Comparison of ENCODE assay signal across 3 cellular contexts in the genomic region with DNA sequence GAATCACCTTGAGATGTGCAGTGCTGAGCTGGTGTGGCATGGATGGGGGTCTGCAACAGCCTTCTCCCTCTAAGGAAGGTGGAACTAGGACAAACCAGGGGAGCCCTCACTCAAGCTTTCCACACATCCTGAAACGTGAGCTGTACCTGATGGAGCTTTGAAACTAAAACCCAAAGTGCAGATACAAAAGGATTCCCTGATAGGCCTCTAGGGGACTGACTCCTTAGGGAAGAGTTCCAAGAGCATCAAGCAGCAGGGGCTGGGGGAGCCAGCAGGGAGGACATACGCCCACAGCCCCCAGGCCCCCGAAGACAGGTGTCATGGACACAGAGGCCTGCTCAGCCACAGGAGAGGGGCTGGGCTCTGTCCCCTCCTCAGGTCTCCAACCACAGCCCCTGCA.
TF ChIP-seq lines count a peak whose summit lies in the region.

No MANE protein-coding gene starts in this region.

TF ChIP-seq in GM23338, 12 proteins besides CTCF, POLR2A, EP300 and RAD21 (continues in another document):
- TF ChIP-seq EZH2 (IDR thresholded peaks at IDR 0.05; ENCODE audit: low read depth, unreplicated experiment), result no peak
- TF ChIP-seq EZH2phosphoT487 (IDR thresholded peaks at IDR 0.05; ENCODE audit: unreplicated experiment), result no peak
- TF ChIP-seq ZNF331 (CRISPR knock-in tag; IDR thresholded peaks at IDR 0.05; ENCODE audit: low read depth), result no peak
- TF ChIP-seq JUNB (IDR thresholded peaks at IDR 0.05; ENCODE audit: unreplicated experiment), result no peak
- no peak for TF ChIP-seq NANOG (IDR thresholded peaks at IDR 0.05; ENCODE audit: borderline replicate concordance)
- no peak for TF ChIP-seq CREB1 (CRISPR knock-in tag; IDR thresholded peaks at IDR 0.05; ENCODE audit: low read depth)
- TF ChIP-seq, protein P1, sequence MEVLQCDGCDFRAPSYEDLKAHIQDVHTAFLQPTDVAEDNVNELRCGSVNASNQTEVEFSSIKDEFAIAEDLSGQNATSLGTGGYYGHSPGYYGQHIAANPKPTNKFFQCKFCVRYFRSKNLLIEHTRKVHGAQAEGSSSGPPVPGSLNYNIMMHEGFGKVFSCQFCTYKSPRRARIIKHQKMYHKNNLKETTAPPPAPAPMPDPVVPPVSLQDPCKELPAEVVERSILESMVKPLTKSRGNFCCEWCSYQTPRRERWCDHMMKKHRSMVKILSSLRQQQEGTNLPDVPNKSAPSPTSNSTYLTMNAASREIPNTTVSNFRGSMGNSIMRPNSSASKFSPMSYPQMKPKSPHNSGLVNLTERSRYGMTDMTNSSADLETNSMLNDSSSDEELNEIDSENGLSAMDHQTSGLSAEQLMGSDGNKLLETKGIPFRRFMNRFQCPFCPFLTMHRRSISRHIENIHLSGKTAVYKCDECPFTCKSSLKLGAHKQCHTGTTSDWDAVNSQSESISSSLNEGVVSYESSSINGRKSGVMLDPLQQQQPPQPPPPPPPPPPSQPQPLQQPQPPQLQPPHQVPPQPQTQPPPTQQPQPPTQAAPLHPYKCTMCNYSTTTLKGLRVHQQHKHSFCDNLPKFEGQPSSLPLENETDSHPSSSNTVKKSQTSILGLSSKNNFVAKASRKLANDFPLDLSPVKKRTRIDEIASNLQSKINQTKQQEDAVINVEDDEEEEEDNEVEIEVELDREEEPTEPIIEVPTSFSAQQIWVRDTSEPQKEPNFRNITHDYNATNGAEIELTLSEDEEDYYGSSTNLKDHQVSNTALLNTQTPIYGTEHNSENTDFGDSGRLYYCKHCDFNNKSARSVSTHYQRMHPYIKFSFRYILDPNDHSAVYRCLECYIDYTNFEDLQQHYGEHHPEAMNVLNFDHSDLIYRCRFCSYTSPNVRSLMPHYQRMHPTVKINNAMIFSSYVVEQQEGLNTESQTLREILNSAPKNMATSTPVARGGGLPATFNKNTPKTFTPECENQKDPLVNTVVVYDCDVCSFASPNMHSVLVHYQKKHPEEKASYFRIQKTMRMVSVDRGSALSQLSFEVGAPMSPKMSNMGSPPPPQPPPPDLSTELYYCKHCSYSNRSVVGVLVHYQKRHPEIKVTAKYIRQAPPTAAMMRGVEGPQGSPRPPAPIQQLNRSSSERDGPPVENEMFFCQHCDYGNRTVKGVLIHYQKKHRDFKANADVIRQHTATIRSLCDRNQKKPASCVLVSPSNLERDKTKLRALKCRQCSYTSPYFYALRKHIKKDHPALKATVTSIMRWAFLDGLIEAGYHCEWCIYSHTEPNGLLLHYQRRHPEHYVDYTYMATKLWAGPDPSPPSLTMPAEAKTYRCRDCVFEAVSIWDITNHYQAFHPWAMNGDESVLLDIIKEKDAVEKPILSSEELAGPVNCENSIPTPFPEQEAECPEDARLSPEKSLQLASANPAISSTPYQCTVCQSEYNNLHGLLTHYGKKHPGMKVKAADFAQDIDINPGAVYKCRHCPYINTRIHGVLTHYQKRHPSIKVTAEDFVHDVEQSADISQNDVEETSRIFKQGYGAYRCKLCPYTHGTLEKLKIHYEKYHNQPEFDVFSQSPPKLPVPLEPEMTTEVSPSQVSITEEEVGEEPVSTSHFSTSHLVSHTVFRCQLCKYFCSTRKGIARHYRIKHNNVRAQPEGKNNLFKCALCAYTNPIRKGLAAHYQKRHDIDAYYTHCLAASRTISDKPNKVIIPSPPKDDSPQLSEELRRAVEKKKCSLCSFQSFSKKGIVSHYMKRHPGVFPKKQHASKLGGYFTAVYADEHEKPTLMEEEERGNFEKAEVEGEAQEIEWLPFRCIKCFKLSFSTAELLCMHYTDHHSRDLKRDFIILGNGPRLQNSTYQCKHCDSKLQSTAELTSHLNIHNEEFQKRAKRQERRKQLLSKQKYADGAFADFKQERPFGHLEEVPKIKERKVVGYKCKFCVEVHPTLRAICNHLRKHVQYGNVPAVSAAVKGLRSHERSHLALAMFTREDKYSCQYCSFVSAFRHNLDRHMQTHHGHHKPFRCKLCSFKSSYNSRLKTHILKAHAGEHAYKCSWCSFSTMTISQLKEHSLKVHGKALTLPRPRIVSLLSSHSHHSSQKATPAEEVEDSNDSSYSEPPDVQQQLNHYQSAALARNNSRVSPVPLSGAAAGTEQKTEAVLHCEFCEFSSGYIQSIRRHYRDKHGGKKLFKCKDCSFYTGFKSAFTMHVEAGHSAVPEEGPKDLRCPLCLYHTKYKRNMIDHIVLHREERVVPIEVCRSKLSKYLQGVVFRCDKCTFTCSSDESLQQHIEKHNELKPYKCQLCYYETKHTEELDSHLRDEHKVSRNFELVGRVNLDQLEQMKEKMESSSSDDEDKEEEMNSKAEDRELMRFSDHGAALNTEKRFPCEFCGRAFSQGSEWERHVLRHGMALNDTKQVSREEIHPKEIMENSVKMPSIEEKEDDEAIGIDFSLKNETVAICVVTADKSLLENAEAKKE (CRISPR knock-in tag; IDR thresholded peaks at IDR 0.05), result no peak
- TF ChIP-seq ZNF114 (CRISPR knock-in tag; IDR thresholded peaks at IDR 0.05), result no peak

TF ChIP-seq in WTC11, 78 proteins besides CTCF, POLR2A, EP300 and RAD21:
- TF ChIP-seq EMX1 (CRISPR knock-in tag; IDR thresholded peaks at IDR 0.05) (no peak), JAZF1 (CRISPR knock-in tag; IDR thresholded peaks at IDR 0.05) (no peak), MYBL2 (CRISPR knock-in tag; IDR thresholded peaks at IDR 0.05) (no peak), OVOL2 (CRISPR knock-in tag; IDR thresholded peaks at IDR 0.05; ENCODE audit: borderline replicate concordance) (no peak)
- TF ChIP-seq, protein P2, sequence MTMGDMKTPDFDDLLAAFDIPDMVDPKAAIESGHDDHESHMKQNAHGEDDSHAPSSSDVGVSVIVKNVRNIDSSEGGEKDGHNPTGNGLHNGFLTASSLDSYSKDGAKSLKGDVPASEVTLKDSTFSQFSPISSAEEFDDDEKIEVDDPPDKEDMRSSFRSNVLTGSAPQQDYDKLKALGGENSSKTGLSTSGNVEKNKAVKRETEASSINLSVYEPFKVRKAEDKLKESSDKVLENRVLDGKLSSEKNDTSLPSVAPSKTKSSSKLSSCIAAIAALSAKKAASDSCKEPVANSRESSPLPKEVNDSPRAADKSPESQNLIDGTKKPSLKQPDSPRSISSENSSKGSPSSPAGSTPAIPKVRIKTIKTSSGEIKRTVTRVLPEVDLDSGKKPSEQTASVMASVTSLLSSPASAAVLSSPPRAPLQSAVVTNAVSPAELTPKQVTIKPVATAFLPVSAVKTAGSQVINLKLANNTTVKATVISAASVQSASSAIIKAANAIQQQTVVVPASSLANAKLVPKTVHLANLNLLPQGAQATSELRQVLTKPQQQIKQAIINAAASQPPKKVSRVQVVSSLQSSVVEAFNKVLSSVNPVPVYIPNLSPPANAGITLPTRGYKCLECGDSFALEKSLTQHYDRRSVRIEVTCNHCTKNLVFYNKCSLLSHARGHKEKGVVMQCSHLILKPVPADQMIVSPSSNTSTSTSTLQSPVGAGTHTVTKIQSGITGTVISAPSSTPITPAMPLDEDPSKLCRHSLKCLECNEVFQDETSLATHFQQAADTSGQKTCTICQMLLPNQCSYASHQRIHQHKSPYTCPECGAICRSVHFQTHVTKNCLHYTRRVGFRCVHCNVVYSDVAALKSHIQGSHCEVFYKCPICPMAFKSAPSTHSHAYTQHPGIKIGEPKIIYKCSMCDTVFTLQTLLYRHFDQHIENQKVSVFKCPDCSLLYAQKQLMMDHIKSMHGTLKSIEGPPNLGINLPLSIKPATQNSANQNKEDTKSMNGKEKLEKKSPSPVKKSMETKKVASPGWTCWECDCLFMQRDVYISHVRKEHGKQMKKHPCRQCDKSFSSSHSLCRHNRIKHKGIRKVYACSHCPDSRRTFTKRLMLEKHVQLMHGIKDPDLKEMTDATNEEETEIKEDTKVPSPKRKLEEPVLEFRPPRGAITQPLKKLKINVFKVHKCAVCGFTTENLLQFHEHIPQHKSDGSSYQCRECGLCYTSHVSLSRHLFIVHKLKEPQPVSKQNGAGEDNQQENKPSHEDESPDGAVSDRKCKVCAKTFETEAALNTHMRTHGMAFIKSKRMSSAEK (CRISPR knock-in tag; IDR thresholded peaks at IDR 0.05; ENCODE audit: borderline replicate concordance), result no peak
- TF ChIP-seq, protein P3, sequence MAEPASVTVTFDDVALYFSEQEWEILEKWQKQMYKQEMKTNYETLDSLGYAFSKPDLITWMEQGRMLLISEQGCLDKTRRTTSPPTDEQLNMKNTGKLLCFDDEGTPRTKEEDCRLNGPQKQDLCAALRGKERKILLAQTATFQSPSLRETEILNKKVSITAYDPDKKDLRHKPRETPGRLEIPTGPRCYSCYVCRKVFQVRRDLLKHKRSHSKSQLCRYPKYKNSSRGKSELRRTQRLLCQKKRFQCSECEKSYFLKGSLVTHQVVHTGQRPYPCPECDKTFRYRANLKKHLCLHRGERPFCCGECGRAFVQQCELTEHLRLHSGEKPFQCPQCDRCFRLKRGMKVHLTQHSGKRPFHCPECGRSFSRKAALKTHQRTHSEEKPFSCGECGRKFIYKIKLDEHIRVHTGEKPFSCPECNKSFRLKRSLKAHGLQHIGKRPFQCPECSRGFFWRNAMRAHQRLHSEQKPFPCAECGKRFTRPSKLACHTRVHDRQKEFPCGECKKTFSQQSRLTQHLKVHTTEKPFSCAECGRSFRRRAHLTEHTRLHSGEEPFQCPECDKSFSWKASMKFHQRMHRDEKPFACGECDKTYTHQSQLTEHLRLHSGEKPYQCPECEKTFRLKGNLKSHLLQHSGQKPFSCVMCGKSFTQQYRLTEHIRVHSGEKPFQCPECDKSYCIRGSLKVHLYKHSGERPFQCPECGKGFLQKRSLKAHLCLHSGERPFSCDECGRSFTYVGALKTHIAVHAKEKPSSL (CRISPR knock-in tag; conservative IDR thresholded peaks at IDR 0.05), result no peak
TF ChIP-seq in WTC11: peak in this region for 0.

TF ChIP-seq in HepG2, 621 proteins besides CTCF, POLR2A, EP300 and RAD21:
- no peak for TF ChIP-seq GTF2F1 (IDR thresholded peaks at IDR 0.05; ENCODE audit: low read length)
- no peak for TF ChIP-seq CHD4 (IDR thresholded peaks at IDR 0.05; ENCODE audit: borderline replicate concordance, low read length)
- TF ChIP-seq, protein P4, sequence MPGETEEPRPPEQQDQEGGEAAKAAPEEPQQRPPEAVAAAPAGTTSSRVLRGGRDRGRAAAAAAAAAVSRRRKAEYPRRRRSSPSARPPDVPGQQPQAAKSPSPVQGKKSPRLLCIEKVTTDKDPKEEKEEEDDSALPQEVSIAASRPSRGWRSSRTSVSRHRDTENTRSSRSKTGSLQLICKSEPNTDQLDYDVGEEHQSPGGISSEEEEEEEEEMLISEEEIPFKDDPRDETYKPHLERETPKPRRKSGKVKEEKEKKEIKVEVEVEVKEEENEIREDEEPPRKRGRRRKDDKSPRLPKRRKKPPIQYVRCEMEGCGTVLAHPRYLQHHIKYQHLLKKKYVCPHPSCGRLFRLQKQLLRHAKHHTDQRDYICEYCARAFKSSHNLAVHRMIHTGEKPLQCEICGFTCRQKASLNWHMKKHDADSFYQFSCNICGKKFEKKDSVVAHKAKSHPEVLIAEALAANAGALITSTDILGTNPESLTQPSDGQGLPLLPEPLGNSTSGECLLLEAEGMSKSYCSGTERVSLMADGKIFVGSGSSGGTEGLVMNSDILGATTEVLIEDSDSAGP (CRISPR knock-in tag; IDR thresholded peaks at IDR 0.05; ENCODE audit: borderline replicate concordance), result no peak
- no peak for TF ChIP-seq REXO4 (CRISPR knock-in tag; IDR thresholded peaks at IDR 0.05; ENCODE audit: borderline replicate concordance)
- TF ChIP-seq ZNF44 (CRISPR knock-in tag; IDR thresholded peaks at IDR 0.05), result no peak
